In genomic region chr20:43430265-43430664, GRCh38 we compare ENCODE assay signal across 1 cellular context.
TF ChIP-seq lines count a peak whose summit lies in the region.

No MANE protein-coding gene starts in this region.

TF ChIP-seq in SK-N-SH, 30 proteins besides CTCF, POLR2A, EP300 and RAD21 (continued from another document):
- TF ChIP-seq ZBTB33 (IDR thresholded peaks at IDR 0.05; ENCODE audit: borderline replicate concordance, low read depth) (no peak), FOSL2 (IDR thresholded peaks at IDR 0.05; ENCODE audit: borderline replicate concordance, low read depth) (no peak), GABPA (IDR thresholded peaks at IDR 0.05; ENCODE audit: low read depth) (no peak)
